In the genomic region with DNA sequence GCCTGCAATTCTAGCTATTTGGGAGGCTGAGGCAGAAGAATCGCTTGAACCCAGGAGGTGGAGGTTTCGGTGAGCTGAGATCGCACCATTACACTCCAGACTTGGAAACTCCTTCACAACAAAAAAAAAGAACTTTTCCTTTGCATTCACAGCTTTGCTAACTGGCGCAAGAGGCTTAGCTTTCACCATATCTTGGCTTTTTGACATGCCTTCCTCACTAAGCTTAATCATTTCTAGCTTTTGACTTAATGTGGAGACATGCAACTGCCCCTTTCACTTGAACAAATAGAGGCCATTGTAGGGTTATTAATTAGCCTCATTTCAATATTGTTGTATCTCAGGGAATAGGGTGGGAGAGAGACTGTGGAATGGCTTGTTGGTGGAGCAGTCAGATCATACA, we compare ENCODE assay signal across 18 cellular contexts. TPM values are rescaled to one million over a fixed set of nuclear protein-coding genes. Genes with fewer than 3 reads are reported as not detected.
DNase-seq lines count a peak whose midpoint lies in the region; ATAC-seq and TF ChIP-seq lines count a peak whose summit lies in the region.
"Had no signal": no experiment of that assay in that cellular context is flagged by ENCODE, and none has a peak within 500 bp of the region (broad histone marks: within the 10 kb centered on the region; RNA-seq: fewer than 3 reads in every experiment).

No MANE protein-coding gene starts in this region.

- no peaks in the 10 kb centered on the region for H3K9me3 ChIP-seq in uterus
- H3K9me3 ChIP-seq: right lobe of liver, tibial nerve had no signal

- no peak overlapping the region for H3K4me3 Mint-ChIP-seq in activated CD4-positive, alpha-beta T cell treated with anti-CD3 and anti-CD28 coated beads, Interleukin-2, amount 10 ng/mL, durations not matched to agents 7 days and 5 days
- H3K4me3 Mint-ChIP-seq in activated CD4-positive, alpha-beta T cell treated with anti-CD3 and anti-CD28 coated beads, Interleukin-2, amount 10 ng/mL, durations not matched to agents 24 days and 14 days: no peak overlapping the region
- H3K4me3 Mint-ChIP-seq in naive B cell: no peak overlapping the region
- H3K4me3 Mint-ChIP-seq: activated CD4-positive, alpha-beta memory T cell treated with anti-CD3 and anti-CD28 coated beads for 36 hours; activated naive CD4-positive, alpha-beta T cell treated with anti-CD3 and anti-CD28 coated beads, Interleukin-2, amount 50 U/mL, for 24 hours; activated T-cell treated with anti-CD3 and anti-CD28 coated beads, Interleukin-2, amount 50 U/mL, for 24 hours; mesothelial cell of epicardium had no signal

- H3K27me3 ChIP-seq in uterus: no peaks in the 10 kb centered on the region
- H3K27me3 ChIP-seq: right lobe of liver, tibial nerve had no signal

- TF ChIP-seq CTCF in uterus (IDR thresholded peaks at IDR 0.05) (no peak), GM13977 (IDR thresholded peaks at IDR 0.05; ENCODE audit: extremely low read depth, insufficient read depth, missing control alignments) (no peak)

- H3K27ac ChIP-seq in epithelial cell of prostate (peak overlapping the region; percentile 57), uterus (peak overlapping the region; percentile 53 to 69)
- H3K27ac ChIP-seq: tibial nerve had no signal

- CTCF ChIA-PET in activated CD4-positive, alpha-beta T cell treated with anti-CD3 and anti-CD28 coated beads, Interleukin-2, amount 10 ng/mL, durations not matched to agents 7 days and 5 days (lab: Charles Lee): interaction anchor here (0.6 kb wide), 1 partner anchor 596 kb away, joined by 4 read pairs; no protein-coding TSS in a partner anchor

- POLR2A ChIA-PET in activated CD4-positive, alpha-beta T cell treated with anti-CD3 and anti-CD28 coated beads, Interleukin-2, amount 10 ng/mL, durations not matched to agents 7 days and 5 days (lab: Charles Lee): no interaction called here

- no peaks in the 10 kb centered on the region for H3K27me3 Mint-ChIP-seq in activated CD4-positive, alpha-beta T cell treated with anti-CD3 and anti-CD28 coated beads, Interleukin-2, amount 10 ng/mL, durations not matched to agents 7 days and 5 days
- H3K27me3 Mint-ChIP-seq in activated CD4-positive, alpha-beta T cell treated with anti-CD3 and anti-CD28 coated beads, Interleukin-2, amount 10 ng/mL, durations not matched to agents 24 days and 14 days: no peaks in the 10 kb centered on the region
- no peaks in the 10 kb centered on the region for H3K27me3 Mint-ChIP-seq in naive B cell
- H3K27me3 Mint-ChIP-seq: activated CD4-positive, alpha-beta memory T cell treated with anti-CD3 and anti-CD28 coated beads for 36 hours; activated naive CD4-positive, alpha-beta T cell treated with anti-CD3 and anti-CD28 coated beads, Interleukin-2, amount 50 U/mL, for 24 hours; activated T-cell treated with anti-CD3 and anti-CD28 coated beads, Interleukin-2, amount 50 U/mL, for 24 hours; CD4-positive, alpha-beta memory T cell had no signal

- peaks cover 0 to 3% of the 10 kb centered on the region in 2 donors for H3K4me1 ChIP-seq in uterus

- H3K9me3 Mint-ChIP-seq in activated CD4-positive, alpha-beta T cell treated with anti-CD3 and anti-CD28 coated beads, Interleukin-2, amount 10 ng/mL, durations not matched to agents 7 days and 5 days: no peaks in the 10 kb centered on the region
- no peaks in the 10 kb centered on the region for H3K9me3 Mint-ChIP-seq in activated CD4-positive, alpha-beta T cell treated with anti-CD3 and anti-CD28 coated beads, Interleukin-2, amount 10 ng/mL, durations not matched to agents 24 days and 14 days
- no peaks in the 10 kb centered on the region for H3K9me3 Mint-ChIP-seq in naive B cell
- H3K9me3 Mint-ChIP-seq: activated CD4-positive, alpha-beta memory T cell treated with anti-CD3 and anti-CD28 coated beads for 36 hours; activated naive CD4-positive, alpha-beta T cell treated with anti-CD3 and anti-CD28 coated beads, Interleukin-2, amount 50 U/mL, for 24 hours; activated T-cell treated with anti-CD3 and anti-CD28 coated beads, Interleukin-2, amount 50 U/mL, for 24 hours; CD4-positive, alpha-beta memory T cell; mesothelial cell of epicardium had no signal

- intact Hi-C loops in activated CD4-positive, alpha-beta T cell treated with anti-CD3 and anti-CD28 coated beads, Interleukin-2, amount 10 ng/mL, durations not matched to agents 24 days and 14 days (cut with micrococcal nuclease): no loop called here
- intact Hi-C loops in uterus (cut with DNase I; ENCODE audit: low total_unique reads): no loop called here

- peaks cover 45% of the 10 kb centered on the region for H3K4me1 Mint-ChIP-seq in activated CD4-positive, alpha-beta T cell treated with anti-CD3 and anti-CD28 coated beads, Interleukin-2, amount 10 ng/mL, durations not matched to agents 7 days and 5 days
- H3K4me1 Mint-ChIP-seq in activated CD4-positive, alpha-beta T cell treated with anti-CD3 and anti-CD28 coated beads, Interleukin-2, amount 10 ng/mL, durations not matched to agents 24 days and 14 days: peaks cover 29% of the 10 kb centered on the region
- H3K4me1 Mint-ChIP-seq in naive B cell: peaks cover 36 to 69% (median 51%) of the 10 kb centered on the region in 3 donors

- in situ Hi-C loops in GM13977 (cut with MboI; ENCODE audit: low pct_unique_long_range_greater_than_20kb, low sequenced_read_pairs, unreplicated experiment): no loop called here

- H3K36me3 Mint-ChIP-seq in activated CD4-positive, alpha-beta T cell treated with anti-CD3 and anti-CD28 coated beads, Interleukin-2, amount 10 ng/mL, durations not matched to agents 7 days and 5 days (ENCODE audit: low read depth): peaks cover 9% of the 10 kb centered on the region
- H3K36me3 Mint-ChIP-seq in activated CD4-positive, alpha-beta T cell treated with anti-CD3 and anti-CD28 coated beads, Interleukin-2, amount 10 ng/mL, durations not matched to agents 24 days and 14 days (ENCODE audit: low read depth): peaks cover 14% of the 10 kb centered on the region
- H3K36me3 Mint-ChIP-seq in naive B cell: no peaks in the 10 kb centered on the region

- TF ChIP-seq POLR2A in uterus (IDR thresholded peaks at IDR 0.05): no peak

- no peak overlapping the region for H3K4me3 ChIP-seq in uterus
- H3K4me3 ChIP-seq: right lobe of liver, tibial nerve had no signal

- peak overlapping the region; percentile 36 for H3K27ac Mint-ChIP-seq in activated CD4-positive, alpha-beta T cell treated with anti-CD3 and anti-CD28 coated beads, Interleukin-2, amount 10 ng/mL, durations not matched to agents 7 days and 5 days
- no peak overlapping the region for H3K27ac Mint-ChIP-seq in activated CD4-positive, alpha-beta T cell treated with anti-CD3 and anti-CD28 coated beads, Interleukin-2, amount 10 ng/mL, durations not matched to agents 24 days and 14 days
- peak overlapping the region; percentile 3 to 82 (median 68) for H3K27ac Mint-ChIP-seq in naive B cell
- H3K27ac Mint-ChIP-seq: activated CD4-positive, alpha-beta memory T cell treated with anti-CD3 and anti-CD28 coated beads for 36 hours; activated naive CD4-positive, alpha-beta T cell treated with anti-CD3 and anti-CD28 coated beads, Interleukin-2, amount 50 U/mL, for 24 hours had no signal

- DNase-seq in activated CD4-positive, alpha-beta T cell treated with anti-CD3 and anti-CD28 coated beads, Interleukin-2, amount 10 ng/mL, durations not matched to agents 7 days and 5 days: no peak
- no peak for DNase-seq in activated CD4-positive, alpha-beta T cell treated with anti-CD3 and anti-CD28 coated beads, Interleukin-2, amount 10 ng/mL, durations not matched to agents 24 days and 14 days
- DNase-seq in epithelial cell of prostate (ENCODE audit: low read depth, low spot score) (no peak), naive B cell (no peak), uterus (no peak), GM13977 (ENCODE audit: low spot score) (no peak), RPMI8226 (no peak), GOT3 (lab: John Stamatoyannopoulos, UW) (no peak)
- DNase-seq: activated CD4-positive, alpha-beta memory T cell treated with anti-CD3 and anti-CD28 coated beads for 36 hours; activated T-cell treated with anti-CD3 and anti-CD28 coated beads, Interleukin-2, amount 50 U/mL, for 24 hours; CD4-positive, alpha-beta memory T cell; central memory CD4-positive, alpha-beta T cell; NCI-H146; right lobe of liver; stimulated activated CD4-positive, alpha-beta T cell treated with anti-CD3 and anti-CD28 coated beads, Interleukin-4, amount 100 ng/mL, for 1 hour had no signal

- no peak for ATAC-seq in naive B cell (ENCODE audit: low read depth in 2 of 2)

- H3K36me3 ChIP-seq in uterus: no peaks in the 10 kb centered on the region

RNA-seq across cellular contexts. Expression of a gene that starts 8.7 kb away (rescaled TPM):
- total RNA-seq in activated CD4-positive, alpha-beta T cell treated with anti-CD3 and anti-CD28 coated beads, Interleukin-2, amount 10 ng/mL, durations not matched to agents 7 days and 5 days: 10 to 100 TPM; 64.8 to 64.9 TPM
- total RNA-seq in activated CD4-positive, alpha-beta T cell treated with anti-CD3 and anti-CD28 coated beads, Interleukin-2, amount 10 ng/mL, durations not matched to agents 24 days and 14 days: 79.4 and 87.6 TPM in 2 replicates
- 10 to 100 TPM; 10.3 to 35.2 (median 25.8) TPM for polyA plus RNA-seq in naive B cell (ENCODE audit: low read depth in 6 of 6)
- total RNA-seq in uterus: 10 to 100 TPM; 26.9 to 69.9 (median 38.5) TPM

RNA-seq across cellular contexts. Expression of a gene that starts 43.8 kb away (rescaled TPM):
- total RNA-seq in activated CD4-positive, alpha-beta T cell treated with anti-CD3 and anti-CD28 coated beads, Interleukin-2, amount 10 ng/mL, durations not matched to agents 7 days and 5 days: 10 to 100 TPM; 30.4 to 36.3 TPM
- 34.5 and 38.0 TPM in 2 replicates for total RNA-seq in activated CD4-positive, alpha-beta T cell treated with anti-CD3 and anti-CD28 coated beads, Interleukin-2, amount 10 ng/mL, durations not matched to agents 24 days and 14 days
- polyA plus RNA-seq in naive B cell (ENCODE audit: low read depth in 6 of 6): 1 to 10 TPM; 2.1 to 6.6 (median 4.1) TPM
- total RNA-seq in uterus: 10 to 100 TPM in 1 of 4 donors, 1 to 10 TPM in 2, under 1 TPM in 1; 0.88 to 22.4 (median 3.6) TPM
